ENCODE assay signal across 29 cellular contexts in the genomic region with DNA sequence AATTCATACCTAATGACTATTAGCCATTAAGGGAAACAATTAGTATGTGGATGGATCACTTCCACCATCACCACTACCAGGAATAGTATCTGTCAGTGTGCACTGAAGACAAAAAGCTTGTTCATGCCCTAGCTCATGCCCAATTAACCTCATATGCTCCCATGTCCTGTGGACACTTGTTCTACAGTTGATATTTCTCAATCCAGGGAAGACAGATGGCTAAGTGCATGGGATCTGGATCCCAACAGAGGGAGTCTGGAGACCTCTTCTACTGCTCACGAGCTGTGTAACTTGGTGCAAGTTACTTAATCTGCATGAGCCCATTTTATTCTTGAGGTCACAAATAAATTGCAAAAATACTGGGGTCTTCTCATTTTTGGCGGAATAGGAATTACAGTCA.
"Had no signal": no experiment of that assay in that cellular context is flagged by ENCODE, and none has a peak within 500 bp of the region (broad histone marks: within the 10 kb centered on the region; RNA-seq: fewer than 3 reads in every experiment).

No MANE protein-coding gene starts in this region.

- H3K79me2 ChIP-seq: parathyroid adenoma had no signal

- DNase-seq: activated CD4-positive, alpha-beta T cell treated with anti-CD3 and anti-CD28 coated beads for 48 hours; activated CD4-positive, alpha-beta T cell treated with anti-CD3 and anti-CD28 coated beads, Interleukin-2, amount 50 U/mL, for 48 hours; activated CD8-positive, alpha-beta memory T cell treated with anti-CD3 and anti-CD28 coated beads for 24 hours; activated effector memory CD4-positive, alpha-beta T cell treated with Interleukin-2 at 50 U/mL for 16 hours; activated naive CD4-positive, alpha-beta T cell treated with anti-CD3 and anti-CD28 coated beads for 36 hours; activated naive CD8-positive, alpha-beta T cell treated with anti-CD3 and anti-CD28 coated beads for 36 hours; adrenal gland; aorta; dorsolateral prefrontal cortex; effector memory CD4-positive, alpha-beta T cell; foreskin keratinocyte; midbrain; naive thymus-derived CD4-positive, alpha-beta T cell; occipital lobe; right cardiac atrium; spleen; stimulated activated CD4-positive, alpha-beta T cell treated with anti-CD3 and anti-CD28 coated beads, Interleukin-2, amount 100 ng/mL, for 48 hours; stimulated activated naive CD4-positive, alpha-beta T cell treated with Interleukin-2 at 50 U/mL for 16 hours; T-helper 17 cell; T1000; testis; transverse colon; WERI-Rb-1 had no signal

- ATAC-seq: activated CD4-positive, CD25-positive, alpha-beta regulatory T cell treated with anti-CD3 and anti-CD28 coated beads, Interleukin-2, amount 50 U/mL, for 24 hours; foreskin keratinocyte; naive thymus-derived CD4-positive, alpha-beta T cell; right cardiac atrium; T-helper 17 cell had no signal

- H3K4me3 ChIP-seq: adrenal gland, cardiac muscle cell, coronary artery, dorsolateral prefrontal cortex, neural progenitor cell, spleen, testis, transverse colon had no signal

- H3K9me3 ChIP-seq: adrenal gland, spleen, testis, transverse colon had no signal

- H2AFZ ChIP-seq: neural progenitor cell, parathyroid adenoma had no signal

- H3K4me3 Mint-ChIP-seq: activated naive CD4-positive, alpha-beta T cell treated with anti-CD3 and anti-CD28 coated beads for 36 hours; activated naive CD8-positive, alpha-beta T cell treated with anti-CD3 and anti-CD28 coated beads for 36 hours; brain; naive thymus-derived CD4-positive, alpha-beta T cell; neural progenitor cell; T-helper 17 cell had no signal

- H3K4me1 Mint-ChIP-seq: T-helper 17 cell had no signal

- H3K27ac Mint-ChIP-seq: activated naive CD4-positive, alpha-beta T cell treated with anti-CD3 and anti-CD28 coated beads for 36 hours; activated naive CD8-positive, alpha-beta T cell treated with anti-CD3 and anti-CD28 coated beads for 36 hours; naive thymus-derived CD4-positive, alpha-beta T cell; neural progenitor cell; T-helper 17 cell had no signal

- H3K9me3 Mint-ChIP-seq: activated naive CD4-positive, alpha-beta T cell treated with anti-CD3 and anti-CD28 coated beads for 36 hours; activated naive CD8-positive, alpha-beta T cell treated with anti-CD3 and anti-CD28 coated beads for 36 hours; brain; naive thymus-derived CD4-positive, alpha-beta T cell; neural progenitor cell had no signal

- H3K27me3 ChIP-seq: adrenal gland, cardiac muscle cell, foreskin keratinocyte, neural progenitor cell, spleen, testis, transverse colon had no signal

- H3K9ac ChIP-seq: neural progenitor cell, parathyroid adenoma had no signal

- H3K27ac ChIP-seq: adrenal gland, coronary artery, foreskin keratinocyte, neural progenitor cell, parathyroid adenoma, spleen, testis, transverse colon, WERI-Rb-1 had no signal

- H3K4me2 ChIP-seq: neural progenitor cell had no signal

- H3K4me1 ChIP-seq: adrenal gland, foreskin keratinocyte, spleen, testis had no signal

- H3K36me3 Mint-ChIP-seq: activated naive CD8-positive, alpha-beta T cell treated with anti-CD3 and anti-CD28 coated beads for 36 hours had no signal

- H3K36me3 ChIP-seq: adrenal gland, cardiac muscle cell, neural progenitor cell, transverse colon, WERI-Rb-1 had no signal

- H3K27me3 Mint-ChIP-seq: activated naive CD8-positive, alpha-beta T cell treated with anti-CD3 and anti-CD28 coated beads for 36 hours; naive thymus-derived CD4-positive, alpha-beta T cell; T-helper 17 cell had no signal
